ENCODE assay signal across 21 cellular contexts in genomic region chr15:45361883-45362282, GRCh38.
"Had no signal": no experiment of that assay in that cellular context is flagged by ENCODE, and none has a peak within 500 bp of the region (broad histone marks: within the 10 kb centered on the region; RNA-seq: fewer than 3 reads in every experiment).

No MANE protein-coding gene starts in this region.

- H3K4me2 ChIP-seq: SK-N-SH had no signal

- H3K9me3 ChIP-seq: SK-N-SH had no signal

- H3K27ac ChIP-seq: HL-60 had no signal

- DNase-seq: KBM-7, MV-4-11, NCI-H1048, NCI-H1105 treated with DMSO at 0.1 percent for 48 hours, NCI-H1417 treated with DMSO at 0.1 percent for 48 hours, NCI-H146, NCI-H1694 treated with DMSO at 0.1 percent for 48 hours, NCI-H1930, NCI-H2081 treated with DMSO at 0.1 percent for 48 hours, NCI-H2171, NCI-H226, NCI-H446, NCI-H510A, NCI-H524 treated with DMSO at 0.1 percent for 48 hours, NCI-H69, NCI-H774, Right ventricle myocardium superior, RPMI8226, SIG-M5, SK-N-SH had no signal
